8 cellular contexts compared by ENCODE assay signal in genomic region chr15:42273099-42273899, GRCh38. TPM values are rescaled to one million over a fixed set of nuclear protein-coding genes. Genes with fewer than 3 reads are reported as not detected.
DNase-seq lines count a peak whose midpoint lies in the region; ATAC-seq and TF ChIP-seq lines count a peak whose summit lies in the region.

TSS of gene GANC (plus strand) at chr15:42273201. CDS start at chr15:42274482, 1,281 bp downstream.
TSS of gene TMEM87A (minus strand) at chr15:42273433. CDS start at chr15:42273398, 35 bp downstream.

- H3K36me3 ChIP-seq in CD8-positive, alpha-beta memory T cell (ENCODE audit: insufficient read depth, low read length), result no peaks in the 10 kb centered on the region
- H3K36me3 ChIP-seq in lung (ENCODE audit: control insufficient read depth in 2 of 2, insufficient read depth in 2 of 2, low read length in 2 of 2), result peaks cover 0 to 1% of the 10 kb centered on the region in 2 donors

- H3K4me1 ChIP-seq in CD8-positive, alpha-beta memory T cell (ENCODE audit: insufficient read depth, low read length), result peaks cover 44% of the 10 kb centered on the region
- peaks cover 0 to 14% of the 10 kb centered on the region in 2 donors for H3K4me1 ChIP-seq in lung (ENCODE audit: control insufficient read depth in 2 of 2, insufficient read depth in 2 of 2, low read length in 2 of 2)

- CTCF ChIA-PET in CD8-positive, alpha-beta memory T cell (lab: Charles Lee), result interaction anchor here (1.0 kb wide), 1 partner anchor 33 kb away, joined by 3 read pairs; no protein-coding TSS in a partner anchor

- H3K27me3 ChIP-seq in CD8-positive, alpha-beta memory T cell (ENCODE audit: insufficient read depth, low read length, poor library complexity, severe bottlenecking), result no peaks in the 10 kb centered on the region
- H3K27me3 ChIP-seq in lung (ENCODE audit: control insufficient read depth, insufficient read depth), result no peaks in the 10 kb centered on the region

- no peaks in the 10 kb centered on the region for H3K9me3 Mint-ChIP-seq in CD8-positive, alpha-beta memory T cell

- H3K4me3 Mint-ChIP-seq in CD8-positive, alpha-beta memory T cell, result peak within 1 kb of the TSS; percentile 90 to 100 (median 100)

- peaks cover 0 to 37% (median 2%) of the 10 kb centered on the region in 3 donors for H3K36me3 Mint-ChIP-seq in CD8-positive, alpha-beta memory T cell

- peaks cover 52 to 74% (median 63%) of the 10 kb centered on the region in 3 donors for H3K4me1 Mint-ChIP-seq in CD8-positive, alpha-beta memory T cell

- H3K4me3 ChIP-seq in CD8-positive, alpha-beta memory T cell (ENCODE audit: low read length), result peak within 1 kb of the TSS; percentile 99
- peak within 1 kb of the TSS; percentile 66 for H3K4me3 ChIP-seq in lung

- no peak for TF ChIP-seq CTCF in lung (IDR thresholded peaks at IDR 0.05; ENCODE audit: control extremely low read depth, extremely low read depth)

- peak within 1 kb of the TSS; percentile 95 to 100 (median 98) for H3K27ac Mint-ChIP-seq in CD8-positive, alpha-beta memory T cell

- POLR2A ChIA-PET in CD8-positive, alpha-beta memory T cell (lab: Charles Lee), result interaction anchor here (0.5 to 1.0 kb wide), 8 partner anchors 12 to 1155 kb away, joined by 3 to 8 read pairs (median 3); partner anchors contain the start of genes TMEM62, VPS39 and ZNF106

- H3K27me3 Mint-ChIP-seq in CD8-positive, alpha-beta memory T cell, result no peaks in the 10 kb centered on the region

- WGBS in lung, 2 donors, result 0% methylated on average over 47 of the region's 47 CpGs

- DNase-seq in CD8-positive, alpha-beta memory T cell, result peak; percentile 93 to 97 (median 94)
- DNase-seq in HS-5 (ENCODE audit: low read depth) (peak; percentile 96), lung (ENCODE audit: low spot score) (peak; percentile 98)
- peak; percentile 99 for DNase-seq in NK-92 treated with Interleukin-12 subunit alpha and Interleukin-12 subunit beta, amount 100 ng/mL, for 24 hours (lab: John Stamatoyannopoulos, UW)
- DNase-seq in activated CD8-positive, alpha-beta memory T cell treated with anti-CD3 and anti-CD28 coated beads for 24 hours, result peak; percentile 96
- peak; percentile 91 for DNase-seq in effector CD8-positive, alpha-beta T cell (lab: John Stamatoyannopoulos, UW)
- DNase-seq in stimulated activated CD4-positive, alpha-beta T cell treated with anti-CD3 and anti-CD28 coated beads, TNF-alpha, amount 100 ng/mL, for 4 hours (ENCODE audit: low read depth in 3 of 3), result peak; percentile 80 to 91 (median 88)

- no peaks in the 10 kb centered on the region for H3K9me3 ChIP-seq in CD8-positive, alpha-beta memory T cell (ENCODE audit: low read length)
- no peaks in the 10 kb centered on the region for H3K9me3 ChIP-seq in lung (ENCODE audit: control insufficient read depth in 2 of 2, insufficient read depth in 1 of 2, low read length in 1 of 2)

- peak within 1 kb of the TSS; percentile 98 for H3K27ac ChIP-seq in CD8-positive, alpha-beta memory T cell (ENCODE audit: low read depth, low read length)
- peak within 1 kb of the TSS; percentile 96 to 99 for H3K27ac ChIP-seq in lung (ENCODE audit: low read depth in 1 of 2, low read length in 1 of 2)

- peak; percentile 94 for ATAC-seq in GM19468 (IDR thresholded peaks at IDR 0.05; ENCODE audit: extremely low read depth, unreplicated experiment)
- ATAC-seq in lung (ENCODE audit: insufficient read depth, low FRiP score), result peak; percentile 97

RNA-seq across cellular contexts. Expression of gene GANC, which starts in this region (rescaled TPM):
- 10 to 100 TPM; 18.0 to 19.0 TPM for total RNA-seq in CD8-positive, alpha-beta memory T cell
- polyA plus RNA-seq in CD8-positive, alpha-beta memory T cell, result 12.2 TPM
- 100 to 1,000 TPM in 1 of 2 donors, 10 to 100 TPM in 1; 73.9 to 105 TPM for total RNA-seq in lung
- 10 to 100 TPM; 19.6 to 33.4 TPM for polyA plus RNA-seq in lung

RNA-seq across cellular contexts. Expression of gene TMEM87A, which starts in this region (rescaled TPM):
- 10 to 100 TPM; 44.6 to 47.2 TPM for total RNA-seq in CD8-positive, alpha-beta memory T cell
- 66.3 TPM for polyA plus RNA-seq in CD8-positive, alpha-beta memory T cell
- total RNA-seq in lung, result 100 to 1,000 TPM; 110 to 196 TPM
- 10 to 100 TPM; 50.3 to 63.8 TPM for polyA plus RNA-seq in lung

Comparison
In these comparisons a context has a peak if more than half of its experiments do, and no peak if none do; other contexts are left out.
1. Peak in every context shown above with its lines: DNase-seq, ATAC-seq, H3K4me3 ChIP-seq and H3K27ac ChIP-seq.